ENCODE assay signal across 8 cellular contexts in genomic region chr5:23012842-23013241, GRCh38.
DNase-seq lines count a peak whose midpoint lies in the region; TF ChIP-seq lines count a peak whose summit lies in the region.

No MANE protein-coding gene starts in this region.

- in situ Hi-C loops in transverse colon (cut with MboI; ENCODE audit: low pct_ligation_motif_present in 1 of 4, low pct_unique_long_range_greater_than_20kb in 1 of 4, low sequenced_read_pairs in 3 of 4): no loop called here

- no peaks in the 10 kb centered on the region for H3K4me1 ChIP-seq in effector memory CD4-positive, alpha-beta T cell (ENCODE audit: control insufficient read depth, insufficient read depth, low read length, poor library complexity, severe bottlenecking)
- H3K4me1 ChIP-seq in transverse colon: peaks cover 0 to under 1% (median 0%) of the 10 kb centered on the region in 4 donors

- peak overlapping the region; percentile 32 for H3K4me3 ChIP-seq in effector memory CD4-positive, alpha-beta T cell (ENCODE audit: insufficient read depth, low read depth, low read length, poor library complexity, severe bottlenecking)
- peak overlapping the region in 3 of 4 donors; percentile 14 to 38 (median 23) for H3K4me3 ChIP-seq in transverse colon

- no peak overlapping the region for H3K27ac ChIP-seq in effector memory CD4-positive, alpha-beta T cell (ENCODE audit: insufficient read depth, low read length, poor library complexity, severe bottlenecking)
- H3K27ac ChIP-seq in transverse colon: peak overlapping the region in 1 of 4 donors; percentile 28

- no peak for TF ChIP-seq EP300 in transverse colon (IDR thresholded peaks at IDR 0.05; ENCODE audit: low read depth)

- no peaks in the 10 kb centered on the region for H3K9me3 ChIP-seq in effector memory CD4-positive, alpha-beta T cell (ENCODE audit: control insufficient read depth, low read length)
- H3K9me3 ChIP-seq in transverse colon: no peaks in the 10 kb centered on the region

- intact Hi-C loops in transverse colon (cut with DNase I; ENCODE audit: low total_unique reads): no loop called here

- no peaks in the 10 kb centered on the region for H3K9me3 Mint-ChIP-seq in activated naive CD4-positive, alpha-beta T cell treated with anti-CD3 and anti-CD28 coated beads, Interleukin-2, amount 50 U/mL, for 24 hours

- no peak for DNase-seq in activated naive CD4-positive, alpha-beta T cell treated with anti-CD3 and anti-CD28 coated beads, Interleukin-2, amount 50 U/mL, for 16 hours
- DNase-seq in NCI-H2081 treated with DMSO at 0.1 percent for 48 hours (lab: John Stamatoyannopoulos, UW): peak; percentile 40
- DNase-seq in effector memory CD4-positive, alpha-beta T cell: no peak
- DNase-seq in transverse colon: no peak
- no peak for DNase-seq in mesenteric fat pad (ENCODE audit: low spot score)
- no peak for DNase-seq in retina
- DNase-seq in NCI-H526 (lab: John Stamatoyannopoulos, UW): no peak

- H3K36me3 Mint-ChIP-seq in activated naive CD4-positive, alpha-beta T cell treated with anti-CD3 and anti-CD28 coated beads, Interleukin-2, amount 50 U/mL, for 24 hours: no peaks in the 10 kb centered on the region

- no peak overlapping the region for H3K27ac Mint-ChIP-seq in activated naive CD4-positive, alpha-beta T cell treated with anti-CD3 and anti-CD28 coated beads, Interleukin-2, amount 50 U/mL, for 24 hours

- 13 to 32% methylated on average over 5 of the region's 5 CpGs for WGBS in transverse colon (ENCODE audit: low coverage in 1 of 2), 2 donors

- H3K36me3 ChIP-seq in effector memory CD4-positive, alpha-beta T cell (ENCODE audit: control insufficient read depth, insufficient read depth, low read length): no peaks in the 10 kb centered on the region
- no peaks in the 10 kb centered on the region for H3K36me3 ChIP-seq in transverse colon

- peak overlapping the region; percentile 75 for H3K4me3 Mint-ChIP-seq in activated naive CD4-positive, alpha-beta T cell treated with anti-CD3 and anti-CD28 coated beads, Interleukin-2, amount 50 U/mL, for 24 hours

- peaks cover 6% of the 10 kb centered on the region for H3K4me1 Mint-ChIP-seq in activated naive CD4-positive, alpha-beta T cell treated with anti-CD3 and anti-CD28 coated beads, Interleukin-2, amount 50 U/mL, for 24 hours

- H3K27me3 Mint-ChIP-seq in activated naive CD4-positive, alpha-beta T cell treated with anti-CD3 and anti-CD28 coated beads, Interleukin-2, amount 50 U/mL, for 24 hours: no peaks in the 10 kb centered on the region

- no peak for TF ChIP-seq POLR2A in transverse colon (IDR thresholded peaks at IDR 0.05)

- no peak for TF ChIP-seq CTCF in transverse colon (IDR thresholded peaks at IDR 0.05)

- H3K27me3 ChIP-seq in effector memory CD4-positive, alpha-beta T cell (replicated peaks; ENCODE audit: control insufficient read depth, insufficient read depth, low read length, poor library complexity, severe bottlenecking): no peaks in the 10 kb centered on the region
- H3K27me3 ChIP-seq in transverse colon: no peaks in the 10 kb centered on the region
